In the genomic region with DNA sequence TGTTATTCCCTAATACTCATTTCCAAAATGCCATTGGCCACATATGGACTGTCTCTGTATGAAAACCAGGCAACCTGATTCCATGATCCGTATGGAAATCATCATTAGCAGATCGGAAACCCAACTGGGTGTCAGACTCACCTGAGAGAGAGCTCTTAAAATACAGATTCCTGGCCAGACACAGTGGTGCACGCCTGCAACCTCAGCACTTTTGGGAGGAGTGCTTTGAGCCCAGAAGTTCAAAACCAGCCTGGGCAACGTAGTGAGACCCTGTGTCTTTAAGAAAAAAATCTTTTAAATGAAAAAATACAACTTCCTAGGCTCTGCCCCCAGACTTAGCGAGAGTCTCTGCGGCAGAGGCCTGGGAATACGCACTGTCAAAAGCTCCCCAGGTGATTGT, we compare ENCODE assay signal across 24 cellular contexts. TPM values are rescaled to one million over a fixed set of nuclear protein-coding genes. Genes with fewer than 3 reads are reported as not detected.
A peak's percentile ranks its signal among the peaks of the same experiment; 100 is the strongest.
DNase-seq lines count a peak whose midpoint lies in the region; ATAC-seq, FAIRE-seq and TF ChIP-seq lines count a peak whose summit lies in the region.
"Had no signal": no experiment of that assay in that cellular context is flagged by ENCODE, and none has a peak within 500 bp of the region (broad histone marks: within the 10 kb centered on the region; RNA-seq: fewer than 3 reads in every experiment).

No MANE protein-coding gene starts in this region.

- H3K23me2 ChIP-seq in H1 (ENCODE audit: low read depth, low read length): no peaks in the 10 kb centered on the region; the same call in 1 of the 2 replicates

- H2BK12ac ChIP-seq in H1 (ENCODE audit: low read depth, low read length): no peak overlapping the region

- no peak overlapping the region for H3K4me3 Mint-ChIP-seq in activated naive CD4-positive, alpha-beta T cell treated with anti-CD3 and anti-CD28 coated beads, Interleukin-2, amount 10 ng/mL, durations not matched to agents 7 days and 5 days
- H3K4me3 Mint-ChIP-seq: B cell; CD4-positive, alpha-beta T cell; GM23338; HFFc6; IgD-negative memory B cell had no signal

- no peak overlapping the region for H3K4ac ChIP-seq in H1 (replicated peaks; ENCODE audit: insufficient read length, low read depth, low read length)

- no peak overlapping the region for H2BK5ac ChIP-seq in H1 (ENCODE audit: low read depth, low read length)

- no peak for ATAC-seq in HG02981 (IDR thresholded peaks at IDR 0.05; ENCODE audit: unreplicated experiment)
- ATAC-seq: HCT116 had no signal

- H3K27me3 ChIP-seq in H1 (replicated peaks in 1 of 4; ENCODE audit: control insufficient read depth in 3 of 4, extremely low read depth in 1 of 4, insufficient read depth in 3 of 4, low read length in 3 of 4): peaks cover 0 to 12% (median 7%) of the 10 kb centered on the region in 4 experiments; a peak in 6 of 7 replicates

- H3K9me3 Mint-ChIP-seq in activated naive CD4-positive, alpha-beta T cell treated with anti-CD3 and anti-CD28 coated beads, Interleukin-2, amount 10 ng/mL, durations not matched to agents 7 days and 5 days: peaks cover 2% of the 10 kb centered on the region
- H3K9me3 Mint-ChIP-seq: CD4-positive, alpha-beta T cell; GM23338; IgD-negative memory B cell had no signal

- no peaks in the 10 kb centered on the region for H3K79me1 ChIP-seq in H1 (ENCODE audit: low read depth, low read length)

- H4K5ac ChIP-seq in H1 (ENCODE audit: insufficient read length, low read depth, low read length): no peak overlapping the region

- no peaks in the 10 kb centered on the region for H3K36me3 ChIP-seq in H1 (ENCODE audit: control insufficient read depth in 2 of 4, insufficient read depth in 4 of 4, low read length in 3 of 4)

- TF ChIP-seq CTCF in H1 (IDR thresholded peaks at IDR 0.05; ENCODE audit: control extremely low read depth in 1 of 3, insufficient read depth in 1 of 3, low read depth in 1 of 3, low read length in 3 of 3): no peak

- H3K27me3 Mint-ChIP-seq in activated naive CD4-positive, alpha-beta T cell treated with anti-CD3 and anti-CD28 coated beads, Interleukin-2, amount 10 ng/mL, durations not matched to agents 7 days and 5 days: no peaks in the 10 kb centered on the region
- H3K27me3 Mint-ChIP-seq: B cell; CD4-positive, alpha-beta T cell; IgD-negative memory B cell had no signal

- peaks cover 6% of the 10 kb centered on the region for H3K4me1 Mint-ChIP-seq in activated naive CD4-positive, alpha-beta T cell treated with anti-CD3 and anti-CD28 coated beads, Interleukin-2, amount 10 ng/mL, durations not matched to agents 7 days and 5 days

- H2BK15ac ChIP-seq in H1 (ENCODE audit: low read length): no peak overlapping the region

- POLR2A ChIA-PET in H1 (lab: Charles Lee; ENCODE audit: partially characterized antibody): interaction anchor here (1.0 kb wide), 1 partner anchor 11 kb away, joined by 3 read pairs; no protein-coding TSS in a partner anchor

- CTCF ChIA-PET in activated naive CD4-positive, alpha-beta T cell treated with anti-CD3 and anti-CD28 coated beads, Interleukin-2, amount 10 ng/mL, durations not matched to agents 7 days and 5 days (lab: Charles Lee): no interaction called here
- CTCF ChIA-PET in H1 (lab: Charles Lee; ENCODE audit: partially characterized antibody): interaction anchor here (0.8 to 1.2 kb wide), 2 partner anchors 13 to 77 kb away, joined by 3 to 8 read pairs; no protein-coding TSS in a partner anchor

- H3K79me2 ChIP-seq in H1 (ENCODE audit: control insufficient read depth in 1 of 2, insufficient read depth in 2 of 2, low read length in 2 of 2): no peaks in the 10 kb centered on the region

- H3K4me2 ChIP-seq in H1 (ENCODE audit: insufficient read depth in 1 of 2, low read depth in 2 of 2, low read length in 2 of 2): no peak overlapping the region; a peak in 1 of 4 replicates

- no peak overlapping the region for H2AK5ac ChIP-seq in H1 (ENCODE audit: low read depth, low read length)

- FAIRE-seq in H1 (lab: Jason Lieb, UNC): no peak
- FAIRE-seq: G401.6, GM12892, GM18507, HTR-8/SVneo had no signal

- H3K9ac ChIP-seq in H1 (replicated peaks in 1 of 4; ENCODE audit: extremely low read depth in 1 of 4, low read depth in 3 of 4, low read length in 3 of 4): no peak overlapping the region

- H3K4me1 ChIP-seq in H1 (replicated peaks in 1 of 4; ENCODE audit: control insufficient read depth in 3 of 4, insufficient read depth in 4 of 4, low read length in 3 of 4): peaks cover 0 to 4% (median 0%) of the 10 kb centered on the region in 4 experiments; a peak in 3 of 7 replicates

- H4K20me1 ChIP-seq in H1 (replicated peaks in 1 of 2; ENCODE audit: control insufficient read depth in 1 of 2, insufficient read depth in 2 of 2, low read length in 2 of 2): no peaks in the 10 kb centered on the region

- no peak overlapping the region for H3K18ac ChIP-seq in H1 (ENCODE audit: extremely low read depth, low read length)

- no peak overlapping the region for H3K14ac ChIP-seq in H1 (ENCODE audit: insufficient read length)

- no peak overlapping the region for H3K23ac ChIP-seq in H1 (ENCODE audit: insufficient read length)

- no peak for TF ChIP-seq POLR2A in H1 (IDR thresholded peaks at IDR 0.05; ENCODE audit: control extremely low read depth in 1 of 2, low read depth in 2 of 2, low read length in 2 of 2)

- TF ChIP-seq RAD21 in H1 (IDR thresholded peaks at IDR 0.05 in 1 of 2, conservative IDR thresholded peaks at IDR 0.05 in 1 of 2; ENCODE audit: low read depth in 2 of 2, low read length in 2 of 2): no peak

- no peak for TF ChIP-seq EP300 in H1 (IDR thresholded peaks at IDR 0.05; ENCODE audit: borderline replicate concordance in 1 of 2, low read depth in 2 of 2, low read length in 2 of 2)

- no peak for DNase-seq in activated naive CD4-positive, alpha-beta T cell treated with anti-CD3 and anti-CD28 coated beads, Interleukin-2, amount 10 ng/mL, durations not matched to agents 7 days and 5 days
- DNase-seq in activated naive CD4-positive, alpha-beta T cell (lab: John Stamatoyannopoulos, UW): no peak
- peak; percentile 15 for DNase-seq in G401 (ENCODE audit: low spot score)
- no peak for DNase-seq in H1 (ENCODE audit: low read depth in 1 of 2, low spot score in 2 of 2)
- no peak for DNase-seq in GF-D8 (lab: John Stamatoyannopoulos, UW)
- DNase-seq in NCI-H1930 (lab: John Stamatoyannopoulos, UW): no peak
- DNase-seq: 8988T; CD4-positive, alpha-beta T cell; DMS 273 treated with DMSO at 0.1 percent for 48 hours; DMS53; EL; HFFc6; KBM-7 had no signal

- no peaks in the 10 kb centered on the region for H3K9me3 ChIP-seq in H1 (ENCODE audit: insufficient read depth in 2 of 2, low read depth in 1 of 2, low read length in 1 of 2)

- peak overlapping the region; percentile 28 for H3K27ac Mint-ChIP-seq in activated naive CD4-positive, alpha-beta T cell treated with anti-CD3 and anti-CD28 coated beads, Interleukin-2, amount 10 ng/mL, durations not matched to agents 7 days and 5 days
- H3K27ac Mint-ChIP-seq: B cell; CD4-positive, alpha-beta T cell; GM23338; HFFc6; IgD-negative memory B cell had no signal

- WGBS in H1 (ENCODE audit: extremely low coverage in 1 of 2, insufficient coverage in 1 of 2, insufficient read length in 1 of 2, insufficient replicate concordance in 2 of 2, low coverage in 1 of 2, low lambda C conversion rate in 2 of 2, missing lambda C conversion rate in 1 of 2), 2 experiments: 73% methylated on average over 7 of the region's 7 CpGs; no CpG with 5 or more reads in 1 of the 2 experiments

- peaks cover 28% of the 10 kb centered on the region for H3K36me3 Mint-ChIP-seq in activated naive CD4-positive, alpha-beta T cell treated with anti-CD3 and anti-CD28 coated beads, Interleukin-2, amount 10 ng/mL, durations not matched to agents 7 days and 5 days

- no peak overlapping the region for H2AFZ ChIP-seq in H1 (ENCODE audit: low read length)

- H4K8ac ChIP-seq in H1 (ENCODE audit: extremely low read depth, insufficient read depth, low read length): no peak overlapping the region

- H3K27ac ChIP-seq in H1 (ENCODE audit: low read depth, low read length) (no peak overlapping the region), temporal lobe (ENCODE audit: low read depth, low read length) (peak overlapping the region; percentile 59)
- H3K27ac ChIP-seq: C4-2B had no signal

- in situ Hi-C loops in G401 (cut with HindIII; ENCODE audit: low sequenced_read_pairs): no loop called here

- no peak overlapping the region for H3K4me3 ChIP-seq in H1 (ENCODE audit: extremely low read depth in 1 of 4, insufficient read depth in 2 of 4, low read depth in 3 of 4, low read length in 4 of 4)

- H2BK120ac ChIP-seq in H1 (replicated peaks; ENCODE audit: low read depth, low read length): no peak overlapping the region

- H2BK20ac ChIP-seq in H1 (ENCODE audit: low read length): no peak overlapping the region

- H3K56ac ChIP-seq in H1 (replicated peaks; ENCODE audit: insufficient read length, low read depth, low read length): no peak overlapping the region

- H4K91ac ChIP-seq in H1 (replicated peaks; ENCODE audit: insufficient read length, low read length): no peak overlapping the region

TF ChIP-seq in H1, 55 proteins besides CTCF, POLR2A, EP300 and RAD21:
- TF ChIP-seq MAFK (IDR thresholded peaks at IDR 0.05; ENCODE audit: low read depth, low read length) (0 out of 2 replicates have a peak, but pooled peaks have one; percentile 21), GABPA (IDR thresholded peaks at IDR 0.05; ENCODE audit: borderline replicate concordance, insufficient read depth, low read length) (no peak)
TF ChIP-seq in H1: peak in this region for 1.

RNA-seq across cellular contexts. Expression of gene PLXNC1, which starts 37.4 kb away (rescaled TPM):
- total RNA-seq in G401 (2014; rRNA removed; shearing (Covaris generic)): not detected in 2 replicates
- 1.3 and 2.0 TPM in 2 replicates for total RNA-seq in H1 (2021; fragmentation: NEBNext Ultra II Directional; extraction: Animal tissue kit (Norgen Biotek cat#: 25700))
- 0.83 and 0.86 TPM in 2 replicates for polyA plus RNA-seq in H1 (2011; rRNA removed)
- 0.80 TPM for polyA plus RNA-seq in H1 (2011; cell fraction: cytosol; rRNA removed)
- polyA plus RNA-seq in H1 (2011; cell fraction: nucleus; rRNA removed): 1.4 TPM
- 1.6 to 2.5 TPM (median 1.8 TPM) in 4 replicates for polyA plus RNA-seq in H1 (2012, experiment 1 of 2)
- polyA plus RNA-seq in H1 (2012, experiment 2 of 2): 0.08 TPM
- polyA plus RNA-seq in H1 (2013, experiment 1 of 2): 1.2 TPM
- 1.1 TPM for polyA plus RNA-seq in H1 (2013, experiment 2 of 2)
- polyA minus RNA-seq in H1 (2011; rRNA and poly(A)+ RNA removed): 3.0 and 5.2 TPM in 2 replicates
- polyA minus RNA-seq in H1 (2011; cell fraction: cytosol; rRNA and poly(A)+ RNA removed): 0.81 TPM
- polyA minus RNA-seq in H1 (2011; cell fraction: nucleus; rRNA and poly(A)+ RNA removed): 6.7 TPM
- total RNA-seq in temporal lobe: 74.3 TPM

Comparison
In these comparisons a context has a peak if more than half of its experiments do, and no peak if none do; other contexts are left out.
1. RNA of gene PLXNC1, which starts 37.4 kb away (total RNA-seq): 74.3 TPM in temporal lobe (single experiment); 1.3 to 2.0 TPM in H1 and not detected in G401; every median in the first group is over 10 times any median in the second.